In genomic region chr4:26356067-26356466, GRCh38 we compare ENCODE assay signal across 2 cellular contexts.
TF ChIP-seq lines count a peak whose summit lies in the region.

No MANE protein-coding gene starts in this region.

TF ChIP-seq in SK-N-SH treated with all-trans-retinoic acid at 6 μM for 48 hours, 23 proteins besides CTCF, POLR2A, EP300 and RAD21 (continued from another document):
- TF ChIP-seq POU6F1 (CRISPR knock-in tag; IDR thresholded peaks at IDR 0.05; ENCODE audit: borderline replicate concordance, low read depth) (no peak), ZNF70 (CRISPR knock-in tag; IDR thresholded peaks at IDR 0.05) (no peak), ZNF565 (CRISPR knock-in tag; conservative IDR thresholded peaks at IDR 0.05; ENCODE audit: low read depth) (no peak), BACH2 (CRISPR knock-in tag; IDR thresholded peaks at IDR 0.05; ENCODE audit: borderline replicate concordance) (no peak), ZNF8 (CRISPR knock-in tag; IDR thresholded peaks at IDR 0.05) (no peak), PATZ1 (CRISPR knock-in tag; IDR thresholded peaks at IDR 0.05; ENCODE audit: borderline replicate concordance) (no peak), ZC3H10 (CRISPR knock-in tag; IDR thresholded peaks at IDR 0.05) (no peak), PPARA (CRISPR knock-in tag; IDR thresholded peaks at IDR 0.05; ENCODE audit: borderline replicate concordance) (no peak), ESRRG (CRISPR knock-in tag; IDR thresholded peaks at IDR 0.05) (no peak), CREB5 (CRISPR knock-in tag; IDR thresholded peaks at IDR 0.05; ENCODE audit: low read depth) (no peak)

TF ChIP-seq in SK-N-SH, 30 proteins besides CTCF, POLR2A, EP300 and RAD21 (continued from another document):
- TF ChIP-seq CHD2 (IDR thresholded peaks at IDR 0.05; ENCODE audit: low read length, partially characterized antibody), result no peak
- TF ChIP-seq YY1 (IDR thresholded peaks at IDR 0.05; ENCODE audit: low read depth), result no peak
- no peak for TF ChIP-seq RFX5 (IDR thresholded peaks at IDR 0.05; ENCODE audit: low read length)
- TF ChIP-seq POLR2AphosphoS5 (IDR thresholded peaks at IDR 0.05; ENCODE audit: low read depth, low read length), result no peak
- no peak for TF ChIP-seq SIN3A (IDR thresholded peaks at IDR 0.05; ENCODE audit: borderline replicate concordance, low read depth, low read length)
